In the genomic region with DNA sequence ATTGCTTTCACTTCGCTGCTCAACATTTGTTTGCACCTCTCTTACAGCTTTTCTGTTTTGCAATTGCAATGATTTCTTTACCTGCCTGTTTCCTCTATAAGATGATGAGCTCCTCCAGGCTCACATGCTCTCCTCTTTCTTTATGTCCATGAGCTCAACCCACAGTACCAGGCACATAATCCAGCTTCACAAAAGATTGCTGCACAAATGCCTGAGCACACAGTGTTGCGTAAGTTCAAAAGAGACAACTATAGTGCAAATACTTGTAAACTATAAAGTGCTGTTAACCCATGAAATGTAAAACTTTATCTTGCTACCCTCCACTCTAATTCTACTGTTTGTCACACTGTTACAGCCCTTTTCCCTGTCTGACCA, we compare ENCODE assay signal across 11 cellular contexts.
A peak's percentile ranks its signal among the peaks of the same experiment; 100 is the strongest.
DNase-seq lines count a peak whose midpoint lies in the region; ATAC-seq, FAIRE-seq and TF ChIP-seq lines count a peak whose summit lies in the region.
"Had no signal": no experiment of that assay in that cellular context is flagged by ENCODE, and none has a peak within 500 bp of the region (broad histone marks: within the 10 kb centered on the region; RNA-seq: fewer than 3 reads in every experiment).

No MANE protein-coding gene starts in this region.

- no peak for ATAC-seq in gastroesophageal sphincter

- H3K4me3 ChIP-seq in SK-N-MC, result peak overlapping the region; percentile 49
- no peak overlapping the region for H3K4me3 ChIP-seq in gastroesophageal sphincter
- no peak overlapping the region for H3K4me3 ChIP-seq in prostate gland

- intact Hi-C loops in prostate gland (cut with DNase I), result loop anchor here (5.0 kb wide), 5 partner anchors 124 to 894 kb away; no protein-coding TSS in a partner anchor

- H3K9me3 ChIP-seq in SK-N-MC (ENCODE audit: low read depth, low read length) (no peaks in the 10 kb centered on the region), gastroesophageal sphincter (no peaks in the 10 kb centered on the region), prostate gland (no peaks in the 10 kb centered on the region)

- no peak for TF ChIP-seq POLR2A in gastroesophageal sphincter (IDR thresholded peaks at IDR 0.05)
- no peak for TF ChIP-seq POLR2A in prostate gland (IDR thresholded peaks at IDR 0.05)
- no peak for TF ChIP-seq POLR2A in GM12892 (IDR thresholded peaks at IDR 0.05; ENCODE audit: low read depth, low read length)

- H3K27ac ChIP-seq in C4-2B (peak overlapping the region; percentile 35), SK-N-MC (peak overlapping the region; percentile 78), gastroesophageal sphincter (peak overlapping the region; percentile 91 to 99 (median 96)), prostate gland (peak overlapping the region; percentile 44 to 75)

- no peak for TF ChIP-seq EP300 in gastroesophageal sphincter (IDR thresholded peaks at IDR 0.05)

- DNase-seq in SK-N-MC (ENCODE audit: low read depth, low spot score), result no peak
- DNase-seq in prostate gland (ENCODE audit: low spot score), result peak; percentile 35
- DNase-seq in cerebellar cortex (ENCODE audit: low spot score), result no peak
- DNase-seq in GM13977 (ENCODE audit: low spot score), result no peak
- DNase-seq in GM12892 (ENCODE audit: insufficient read length), result no peak
- DNase-seq in HPDE6-E6E7 (ENCODE audit: extremely low spot score), result no peak
- DNase-seq: activated CD8-positive, alpha-beta memory T cell treated with anti-CD3 and anti-CD28 coated beads, Interleukin-2, amount 50 U/mL, for 4 hours; activated naive CD8-positive, alpha-beta T cell treated with anti-CD3 and anti-CD28 coated beads, Interleukin-2, amount 10 ng/mL, durations not matched to agents 7 days and 5 days; stimulated activated CD4-positive, alpha-beta T cell treated with anti-CD3 and anti-CD28 coated beads, Interleukin-15, amount 100 ng/mL, for 24 hours had no signal

- H3K4me1 ChIP-seq in gastroesophageal sphincter, result peaks cover 4 to 57% (median 11%) of the 10 kb centered on the region in 3 donors
- peaks cover 9% of the 10 kb centered on the region for H3K4me1 ChIP-seq in prostate gland (replicated peaks)

- in situ Hi-C loops in GM13977 (cut with MboI; ENCODE audit: low pct_unique_long_range_greater_than_20kb, low sequenced_read_pairs, unreplicated experiment), result no loop called here

- no peak for FAIRE-seq in GM12892 (lab: Jason Lieb, UNC)

- TF ChIP-seq CTCF in C4-2B (conservative IDR thresholded peaks at IDR 0.05) (no peak), gastroesophageal sphincter (IDR thresholded peaks at IDR 0.05) (no peak), prostate gland (IDR thresholded peaks at IDR 0.05) (no peak), GM13977 (IDR thresholded peaks at IDR 0.05; ENCODE audit: extremely low read depth, insufficient read depth, missing control alignments) (no peak)

- 40 to 70% methylated on average over 2 of the region's 2 CpGs for WGBS in gastroesophageal sphincter (ENCODE audit: low coverage in 1 of 2), 2 donors
- WGBS in prostate gland, result 32% methylated on average over 2 of the region's 2 CpGs

- H3K36me3 ChIP-seq in SK-N-MC (ENCODE audit: insufficient read depth, low read length) (no peaks in the 10 kb centered on the region), gastroesophageal sphincter (no peaks in the 10 kb centered on the region), prostate gland (no peaks in the 10 kb centered on the region)

- H3K27me3 ChIP-seq in gastroesophageal sphincter (no peaks in the 10 kb centered on the region), prostate gland (replicated peaks; ENCODE audit: insufficient read depth) (no peaks in the 10 kb centered on the region)

- peak overlapping the region; percentile 27 for H3K9ac ChIP-seq in SK-N-MC (ENCODE audit: insufficient read length)

Comparison
In these comparisons a context has a peak if more than half of its experiments do, and no peak if none do; other contexts are left out.
1. H3K27ac ChIP-seq: peak in every context shown above with its lines; median percentile 96 in gastroesophageal sphincter; 78 in SK-N-MC; 60 in prostate gland; 35 in C4-2B.